Comparison of ENCODE assay signal across 14 cellular contexts in genomic region chrX:128616933-128617332, GRCh38.
A peak's percentile ranks its signal among the peaks of the same experiment; 100 is the strongest.
DNase-seq lines count a peak whose midpoint lies in the region; ATAC-seq and TF ChIP-seq lines count a peak whose summit lies in the region.
"Had no signal": no experiment of that assay in that cellular context is flagged by ENCODE, and none has a peak within 500 bp of the region (broad histone marks: within the 10 kb centered on the region; RNA-seq: fewer than 3 reads in every experiment).

No MANE protein-coding gene starts in this region.

- H3K36me3 Mint-ChIP-seq in T-helper 17 cell (ENCODE audit: low read depth): no peaks in the 10 kb centered on the region
- H3K36me3 Mint-ChIP-seq: IgD-negative memory B cell had no signal

- no peak for TF ChIP-seq EP300 in stomach (IDR thresholded peaks at IDR 0.05)

- no peak overlapping the region for H3K4me3 Mint-ChIP-seq in T-helper 17 cell
- H3K4me3 Mint-ChIP-seq: B cell; CD4-positive, alpha-beta T cell; GM23338; IgD-negative memory B cell had no signal

- H3K27ac ChIP-seq in RWPE1 (no peak overlapping the region), stomach (no peak overlapping the region)

- TF ChIP-seq CTCF in RWPE1 (conservative IDR thresholded peaks at IDR 0.05; ENCODE audit: low read depth) (no peak), epithelial cell of esophagus (IDR thresholded peaks at IDR 0.05; ENCODE audit: insufficient read depth, low read depth, low read length, missing control alignments) (no peak), stomach (IDR thresholded peaks at IDR 0.05) (no peak)

- intact Hi-C loops in stomach (cut with DNase I; ENCODE audit: low total_unique reads): no loop called here

- no peak overlapping the region for H3K4me3 ChIP-seq in epithelial cell of esophagus (ENCODE audit: low read length)
- H3K4me3 ChIP-seq in stomach: no peak overlapping the region
- H3K4me3 ChIP-seq: GM23338 had no signal

- no peaks in the 10 kb centered on the region for H3K4me1 Mint-ChIP-seq in T-helper 17 cell
- H3K4me1 Mint-ChIP-seq: B cell, IgD-negative memory B cell had no signal

- CTCF ChIA-PET in RWPE1 (lab: Yijun Ruan, JAX): no interaction called here

- ATAC-seq in T-helper 17 cell: no peak
- ATAC-seq: GM23338 had no signal

- no peak for TF ChIP-seq POLR2A in stomach (IDR thresholded peaks at IDR 0.05)

- H3K4me1 ChIP-seq in stomach: no peaks in the 10 kb centered on the region

- POLR2A ChIA-PET in RWPE1 (lab: Yijun Ruan, JAX; ENCODE audit: low non-redundant PET): no interaction called here

- H3K9me3 ChIP-seq in stomach (no peaks in the 10 kb centered on the region), T-helper 17 cell (ENCODE audit: control insufficient read depth, low read length, poor library complexity, severe bottlenecking) (no peaks in the 10 kb centered on the region)

- H3K36me3 ChIP-seq in stomach: no peaks in the 10 kb centered on the region

- DNase-seq in 8988T: peak; percentile 10
- peak; percentile 27 for DNase-seq in RWPE1 (ENCODE audit: low spot score)
- peak; percentile 7 for DNase-seq in epithelial cell of esophagus (ENCODE audit: low read depth)
- peak; percentile 7 for DNase-seq in renal cortical epithelial cell (ENCODE audit: low read depth)
- DNase-seq in stomach: no peak
- DNase-seq in T-helper 17 cell: no peak
- DNase-seq in activated CD4-positive, alpha-beta T cell treated with anti-CD3 and anti-CD28 coated beads, Interleukin-2, amount 50 U/mL, for 48 hours: no peak
- DNase-seq: C1 segment of cervical spinal cord; CD4-positive, alpha-beta T cell; DMS79; H7 had no signal

- 61 to 95% (median 76%) methylated on average over 1 of the region's 1 CpG for WGBS in stomach, 5 donors

- no peaks in the 10 kb centered on the region for H3K27me3 Mint-ChIP-seq in T-helper 17 cell
- H3K27me3 Mint-ChIP-seq: B cell; CD4-positive, alpha-beta T cell had no signal

- H3K27me3 ChIP-seq in stomach: no peaks in the 10 kb centered on the region

- H3K27ac Mint-ChIP-seq in T-helper 17 cell: no peak overlapping the region
- H3K27ac Mint-ChIP-seq: B cell; CD4-positive, alpha-beta T cell; GM23338; IgD-negative memory B cell had no signal

Comparison
In these comparisons a context has a peak if more than half of its experiments do, and no peak if none do; other contexts are left out.
1. DNase-seq: peak in 8988T (single experiment), RWPE1 (single experiment), epithelial cell of esophagus (single experiment) and renal cortical epithelial cell (single experiment); none in stomach (single experiment), T-helper 17 cell (0 of 3) and activated CD4-positive, alpha-beta T cell treated with anti-CD3 and anti-CD28 coated beads, Interleukin-2, amount 50 U/mL, for 48 hours (0 of 2).